ENCODE assay signal across 8 cellular contexts in the genomic region with DNA sequence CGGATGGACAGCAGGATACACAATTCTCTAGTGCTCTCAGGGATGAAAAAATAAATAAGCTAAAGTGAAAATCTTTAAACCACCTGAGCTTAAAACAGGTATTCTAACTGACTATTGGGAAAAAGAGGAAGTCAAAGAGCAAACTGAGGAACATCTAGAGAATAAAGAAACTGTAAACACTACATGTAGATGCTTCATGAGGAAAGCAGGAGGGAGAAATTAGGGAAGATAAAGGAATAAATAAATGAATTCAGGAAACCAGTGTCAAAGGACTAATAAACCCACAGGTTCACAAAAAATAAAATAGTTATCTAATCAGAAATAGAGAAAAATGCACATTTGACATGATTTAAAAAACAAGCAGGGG. TPM values are rescaled to one million over a fixed set of nuclear protein-coding genes. Genes with fewer than 3 reads are reported as not detected.
DNase-seq lines count a peak whose midpoint lies in the region; ATAC-seq, FAIRE-seq and TF ChIP-seq lines count a peak whose summit lies in the region.

No MANE protein-coding gene starts in this region.

- H3K27ac ChIP-seq in KMS-11 (peak overlapping the region; percentile 20), prostate gland (peak overlapping the region; percentile 89 to 90)

- no peak for TF ChIP-seq POLR2A in GM12891 (IDR thresholded peaks at IDR 0.05; ENCODE audit: low read depth, low read length)
- no peak for TF ChIP-seq POLR2A in prostate gland (IDR thresholded peaks at IDR 0.05)

- no peak for TF ChIP-seq CTCF in KMS-11 (conservative IDR thresholded peaks at IDR 0.05; ENCODE audit: low read depth, low read length)
- no peak for TF ChIP-seq CTCF in prostate gland (IDR thresholded peaks at IDR 0.05)

- H2AFZ ChIP-seq in KMS-11 (ENCODE audit: low read depth) = peak overlapping the region; percentile 76

- intact Hi-C loops in prostate gland (cut with DNase I) = loop anchor here (5.0 to 10.0 kb wide), 3 partner anchors 115 to 195 kb away; a partner anchor contains a TSS

- H3K4me1 Mint-ChIP-seq in effector memory CD8-positive, alpha-beta T cell (ENCODE audit: low read depth in 2 of 2) = peaks cover 30 to 32% of the 10 kb centered on the region in 2 donors

- no peak for FAIRE-seq in GM12891 (lab: Jason Lieb, UNC)

- peaks cover 14% of the 10 kb centered on the region for H3K79me2 ChIP-seq in KMS-11 (ENCODE audit: insufficient read depth, low read depth)

- H3K36me3 ChIP-seq in KMS-11 (ENCODE audit: insufficient read depth) (no peaks in the 10 kb centered on the region), prostate gland (no peaks in the 10 kb centered on the region)

- H3K4me1 ChIP-seq in KMS-11 (ENCODE audit: low read depth, poor library complexity, severe bottlenecking) = peaks cover 16% of the 10 kb centered on the region
- H3K4me1 ChIP-seq in prostate gland (replicated peaks) = no peaks in the 10 kb centered on the region

- peak overlapping the region; percentile 79; the same call in 1 of the 2 replicates for H3K9ac ChIP-seq in KMS-11

- peak overlapping the region; percentile 91 to 95 for H3K4me3 Mint-ChIP-seq in effector memory CD8-positive, alpha-beta T cell

- no peak for ATAC-seq in effector memory CD8-positive, alpha-beta T cell (replicated peaks)
- no peak for ATAC-seq in HG02973 (IDR thresholded peaks at IDR 0.05; ENCODE audit: unreplicated experiment)
- no peak for ATAC-seq in HG03565 (IDR thresholded peaks at IDR 0.05; ENCODE audit: unreplicated experiment)

- H3K27me3 Mint-ChIP-seq in effector memory CD8-positive, alpha-beta T cell = no peaks in the 10 kb centered on the region

- H3K4me2 ChIP-seq in KMS-11 = peak overlapping the region; percentile 62

- no peaks in the 10 kb centered on the region for H3K9me3 ChIP-seq in prostate gland

- H3K27ac Mint-ChIP-seq in effector memory CD8-positive, alpha-beta T cell = peak overlapping the region; percentile 95

- H3K4me3 ChIP-seq in KMS-11 (IDR thresholded peaks at IDR 0.05; ENCODE audit: insufficient read depth, low read depth, low read length) (peak overlapping the region; percentile 62), prostate gland (peak overlapping the region; percentile 70 to 79)

- WGBS in prostate gland = 0% methylated on average over 1 of the region's 1 CpG

- no peaks in the 10 kb centered on the region for H4K20me1 ChIP-seq in KMS-11 (ENCODE audit: insufficient read depth)

- no peaks in the 10 kb centered on the region for H3K9me3 Mint-ChIP-seq in effector memory CD8-positive, alpha-beta T cell

- H3K36me3 Mint-ChIP-seq in effector memory CD8-positive, alpha-beta T cell (ENCODE audit: insufficient read depth) = peaks cover 13% of the 10 kb centered on the region

- H3K27me3 ChIP-seq in KMS-11 (ENCODE audit: insufficient read depth, low read depth) (no peaks in the 10 kb centered on the region), prostate gland (replicated peaks; ENCODE audit: insufficient read depth) (no peaks in the 10 kb centered on the region)

- DNase-seq in GM12891 (ENCODE audit: insufficient read length, low spot score) (no peak), prostate gland (ENCODE audit: low spot score) (no peak), UCSD-AML1 (lab: John Stamatoyannopoulos, UW; ENCODE audit: unreplicated experiment) (no peak), superior temporal gyrus (ENCODE audit: extremely low spot score) (no peak)
- DNase-seq in effector memory CD8-positive, alpha-beta T cell = no peak

TF ChIP-seq in GM12891, 5 proteins besides CTCF, POLR2A, EP300 and RAD21:
- TF ChIP-seq PAX5 (IDR thresholded peaks at IDR 0.05; ENCODE audit: insufficient read depth, low read length, severe bottlenecking) = no peak
- TF ChIP-seq SPI1 (IDR thresholded peaks at IDR 0.05; ENCODE audit: low read depth, low read length) = peak; percentile 89
- TF ChIP-seq POLR2AphosphoS5 (IDR thresholded peaks at IDR 0.05; ENCODE audit: low read depth, low read length) = no peak

RNA-seq across cellular contexts. Expression of a gene that starts 0.5 kb away (rescaled TPM):
- polyA plus RNA-seq in GM12891 (2012; ENCODE audit: low read depth, missing spikeins) = 42.5 TPM
- total RNA-seq in prostate gland = 10 to 100 TPM; 37.5 to 54.6 TPM
